In the genomic region with DNA sequence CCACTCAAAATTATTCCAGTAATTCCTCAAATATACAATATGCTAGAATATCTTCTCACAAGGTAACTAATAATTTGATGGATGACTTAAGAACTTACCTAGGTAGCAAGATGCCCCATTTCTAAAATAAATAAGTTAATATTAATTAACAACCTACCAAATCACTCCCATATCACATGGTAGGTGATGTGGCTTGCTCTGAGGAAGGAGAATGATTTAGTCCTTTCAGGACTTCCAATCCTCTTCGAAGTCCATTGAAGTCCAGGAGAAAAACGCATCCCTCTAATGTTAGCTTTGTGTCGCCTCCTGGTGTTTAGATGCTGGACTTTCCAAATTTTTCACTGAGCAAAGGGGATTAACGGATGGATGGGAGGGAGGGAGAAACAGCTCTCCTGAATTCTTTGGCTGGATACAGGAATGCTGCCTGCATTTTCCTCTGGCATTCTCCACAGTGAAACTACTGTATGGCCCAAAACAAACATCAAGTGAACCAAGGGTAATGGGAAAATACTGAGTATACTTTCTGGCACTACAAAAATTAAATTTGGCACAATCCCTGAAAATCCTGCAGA, we compare ENCODE assay signal across 13 cellular contexts. TPM values are rescaled to one million over a fixed set of nuclear protein-coding genes. Genes with fewer than 3 reads are reported as not detected.
DNase-seq lines count a peak whose midpoint lies in the region; ATAC-seq, FAIRE-seq and TF ChIP-seq lines count a peak whose summit lies in the region.
"Had no signal": no experiment of that assay in that cellular context is flagged by ENCODE, and none has a peak within 500 bp of the region (broad histone marks: within the 10 kb centered on the region; RNA-seq: fewer than 3 reads in every experiment).

No MANE protein-coding gene starts in this region.

- H3K9ac ChIP-seq in endothelial cell of umbilical vein (replicated peaks; ENCODE audit: extremely low read depth, insufficient read depth, low read length) (no peak overlapping the region), neural progenitor cell (no peak overlapping the region)

- H2AFZ ChIP-seq in endothelial cell of umbilical vein (ENCODE audit: low read depth, low read length) (no peak overlapping the region), neural progenitor cell (replicated peaks) (no peak overlapping the region)

- H3K36me3 ChIP-seq in endothelial cell of umbilical vein (ENCODE audit: control insufficient read depth in 2 of 2, extremely low read depth in 1 of 2, insufficient read depth in 2 of 2, low read length in 2 of 2) (no peaks in the 10 kb centered on the region), neural progenitor cell (no peaks in the 10 kb centered on the region)
- H3K36me3 ChIP-seq: lower lobe of right lung had no signal

- H4K20me1 ChIP-seq in endothelial cell of umbilical vein (replicated peaks; ENCODE audit: control insufficient read depth, extremely low read depth, insufficient read depth, low read length) (no peaks in the 10 kb centered on the region), neural progenitor cell (ENCODE audit: low read depth) (no peaks in the 10 kb centered on the region)

- no peak for TF ChIP-seq POLR2A in endothelial cell of umbilical vein (IDR thresholded peaks at IDR 0.05; ENCODE audit: low read depth, low read length)

- H3K27me3 Mint-ChIP-seq in neural progenitor cell (ENCODE audit: insufficient read depth, low read depth) = peaks cover 2% of the 10 kb centered on the region
- no peaks in the 10 kb centered on the region for H3K27me3 Mint-ChIP-seq in natural killer cell treated with Interleukin-12 subunit alpha and Interleukin-12 subunit beta and Interleukin-15 and Interleukin-18, amount 100 ng/mL, for 72 hours
- H3K27me3 Mint-ChIP-seq: activated B cell treated with CpG ODN at 0.5 μM for 24 hours; stimulated activated naive B cell treated with anti-CD40 and anti-IgM and Interleukin-4, amounts not matched to agents 10 μg/mL and 1 μg/mL and 100 μg/mL, for 72 hours had no signal

- no peaks in the 10 kb centered on the region for H3K27me3 ChIP-seq in endothelial cell of umbilical vein (ENCODE audit: control insufficient read depth in 2 of 2, insufficient read depth in 2 of 2, low read length in 2 of 2)
- H3K27me3 ChIP-seq in neural progenitor cell = no peaks in the 10 kb centered on the region

- FAIRE-seq in endothelial cell of umbilical vein (lab: Jason Lieb, UNC) = peak; percentile 62
- FAIRE-seq: small intestine had no signal

- peaks cover 12% of the 10 kb centered on the region for H3F3A ChIP-seq in neural progenitor cell (ENCODE audit: low read depth)

- TF ChIP-seq CTCF in LNCaP clone FGC (IDR thresholded peaks at IDR 0.05; ENCODE audit: control insufficient read depth, extremely low read depth, insufficient read depth) (peak; percentile 42), endothelial cell of umbilical vein (IDR thresholded peaks at IDR 0.05; ENCODE audit: extremely low read depth in 1 of 2, insufficient read depth in 1 of 2, low read depth in 1 of 2, low read length in 2 of 2) (peak in 1 of 2 donors; percentile 3), neural progenitor cell (IDR thresholded peaks at IDR 0.05) (peak; percentile 65)

- no peak for ATAC-seq in natural killer cell treated with Interleukin-12 subunit alpha and Interleukin-12 subunit beta and Interleukin-15 and Interleukin-18, amount 100 ng/mL, for 72 hours
- ATAC-seq: lower lobe of right lung; stimulated activated naive B cell treated with anti-CD40 and anti-IgM and Interleukin-4, amounts not matched to agents 10 μg/mL and 1 μg/mL and 100 μg/mL, for 72 hours had no signal

- peaks cover 4% of the 10 kb centered on the region for H3K4me1 Mint-ChIP-seq in neural progenitor cell
- no peaks in the 10 kb centered on the region for H3K4me1 Mint-ChIP-seq in natural killer cell treated with Interleukin-12 subunit alpha and Interleukin-12 subunit beta and Interleukin-15 and Interleukin-18, amount 100 ng/mL, for 72 hours (ENCODE audit: low read depth in 2 of 2)

- intact Hi-C loops in endothelial cell of umbilical vein (cut with micrococcal nuclease) = loop anchor here (1.0 to 10.0 kb wide), 2 partner anchors 135 to 238 kb away; no protein-coding TSS in a partner anchor

- H3K9me1 ChIP-seq in endothelial cell of umbilical vein (replicated peaks; ENCODE audit: control insufficient read depth, extremely low read depth, insufficient read depth, low read length) = no peaks in the 10 kb centered on the region

- no peaks in the 10 kb centered on the region for H3K9me3 ChIP-seq in endothelial cell of umbilical vein (replicated peaks; ENCODE audit: control insufficient read depth, insufficient read depth, low read length)
- no peaks in the 10 kb centered on the region for H3K9me3 ChIP-seq in neural progenitor cell (ENCODE audit: low read depth)
- H3K9me3 ChIP-seq: lower lobe of right lung had no signal

- H3K9me3 Mint-ChIP-seq in neural progenitor cell = no peaks in the 10 kb centered on the region
- peaks cover 7% of the 10 kb centered on the region for H3K9me3 Mint-ChIP-seq in natural killer cell treated with Interleukin-12 subunit alpha and Interleukin-12 subunit beta and Interleukin-15 and Interleukin-18, amount 100 ng/mL, for 72 hours
- H3K9me3 Mint-ChIP-seq: activated B cell treated with CpG ODN at 0.5 μM for 24 hours had no signal

- no peak overlapping the region for H3K4me3 Mint-ChIP-seq in neural progenitor cell
- H3K4me3 Mint-ChIP-seq in natural killer cell treated with Interleukin-12 subunit alpha and Interleukin-12 subunit beta and Interleukin-15 and Interleukin-18, amount 100 ng/mL, for 72 hours = no peak overlapping the region
- H3K4me3 Mint-ChIP-seq: activated B cell treated with CpG ODN at 0.5 μM for 24 hours; stimulated activated naive B cell treated with anti-CD40 and anti-IgM and Interleukin-4, amounts not matched to agents 10 μg/mL and 1 μg/mL and 100 μg/mL, for 72 hours had no signal

- dilution Hi-C loops in endothelial cell of umbilical vein (cut with MboI; ENCODE audit: extremely low pct_ligation_motif_present, low sequenced_read_pairs) = no loop called here

- CTCF ChIA-PET in endothelial cell of umbilical vein (lab: Charles Lee) = interaction anchor here (0.7 to 3.5 kb wide), 4 partner anchors 8 to 297 kb away, joined by 3 to 10 read pairs (median 4); no protein-coding TSS in a partner anchor

- no TSS peak for BruUV-seq in endothelial cell of umbilical vein (replicated peaks; lab: Mats Ljungman, UMichigan)

- H3K27ac ChIP-seq in endothelial cell of umbilical vein (ENCODE audit: insufficient read depth, low read depth, low read length) = no peak overlapping the region
- no peak overlapping the region for H3K27ac ChIP-seq in neural progenitor cell
- H3K27ac ChIP-seq: lower lobe of right lung had no signal

- H3K36me3 Mint-ChIP-seq in neural progenitor cell = no peaks in the 10 kb centered on the region
- H3K36me3 Mint-ChIP-seq in natural killer cell treated with Interleukin-12 subunit alpha and Interleukin-12 subunit beta and Interleukin-15 and Interleukin-18, amount 100 ng/mL, for 72 hours = no peaks in the 10 kb centered on the region
- H3K36me3 Mint-ChIP-seq: stimulated activated naive B cell treated with anti-CD40 and anti-IgM and Interleukin-4, amounts not matched to agents 10 μg/mL and 1 μg/mL and 100 μg/mL, for 72 hours had no signal

- POLR2A ChIA-PET in endothelial cell of umbilical vein (lab: Charles Lee) = no interaction called here

- H3K4me1 ChIP-seq in endothelial cell of umbilical vein (ENCODE audit: control insufficient read depth, extremely low read depth, insufficient read depth, low read length) (no peaks in the 10 kb centered on the region), neural progenitor cell (peaks cover 31% of the 10 kb centered on the region)

- no peak overlapping the region for H3K4me2 ChIP-seq in endothelial cell of umbilical vein (ENCODE audit: insufficient read depth, low read length)
- peak overlapping the region; percentile 53 for H3K4me2 ChIP-seq in neural progenitor cell

- DNase-seq in D341Med (ENCODE audit: low spot score) (peak; percentile 50), LNCaP clone FGC (ENCODE audit: low read depth) (no peak), endothelial cell of umbilical vein (ENCODE audit: low read depth, low spot score) (no peak), neural progenitor cell (ENCODE audit: low spot score) (peak; percentile 71), NCI-H226 (no peak), midbrain (lab: John Stamatoyannopoulos, UW) (no peak), COR-L47 (lab: John Stamatoyannopoulos, UW) (no peak)
- DNase-seq in natural killer cell treated with Interleukin-12 subunit alpha and Interleukin-12 subunit beta and Interleukin-15 and Interleukin-18, amount 100 ng/mL, for 72 hours (ENCODE audit: low spot score) = no peak
- DNase-seq: activated B cell treated with CpG ODN at 0.5 μM for 24 hours; effector CD8-positive, alpha-beta T cell; lower lobe of right lung; small intestine; stimulated activated naive B cell treated with anti-CD40 and anti-IgM and Interleukin-4, amounts not matched to agents 10 μg/mL and 1 μg/mL and 100 μg/mL, for 72 hours had no signal

- H3K4me3 ChIP-seq in LNCaP clone FGC (ENCODE audit: low read depth, low read length) (no peak overlapping the region), endothelial cell of umbilical vein (replicated peaks in 1 of 3; ENCODE audit: insufficient read depth in 1 of 3, low read depth in 1 of 3, low read length in 3 of 3) (no peak overlapping the region), neural progenitor cell (no peak overlapping the region)
- H3K4me3 ChIP-seq: lower lobe of right lung had no signal

- no peak overlapping the region for H3K27ac Mint-ChIP-seq in neural progenitor cell
- H3K27ac Mint-ChIP-seq in natural killer cell treated with Interleukin-12 subunit alpha and Interleukin-12 subunit beta and Interleukin-15 and Interleukin-18, amount 100 ng/mL, for 72 hours = no peak overlapping the region
- H3K27ac Mint-ChIP-seq: activated B cell treated with CpG ODN at 0.5 μM for 24 hours; stimulated activated naive B cell treated with anti-CD40 and anti-IgM and Interleukin-4, amounts not matched to agents 10 μg/mL and 1 μg/mL and 100 μg/mL, for 72 hours had no signal

- H3K79me2 ChIP-seq in endothelial cell of umbilical vein (ENCODE audit: control insufficient read depth, insufficient read depth, low read length) (no peaks in the 10 kb centered on the region), neural progenitor cell (ENCODE audit: low read depth) (no peaks in the 10 kb centered on the region)

RNA-seq across cellular contexts. Expression of gene PRICKLE2, which starts 58.6 kb away (rescaled TPM):
- total RNA-seq in endothelial cell of umbilical vein (7.1 and 8.9 TPM in 2 replicates), neural progenitor cell (ENCODE audit: low replicate concordance) (10.7 and 11.5 TPM in 2 replicates)
- 2.8 and 3.0 TPM in 2 replicates for polyA plus RNA-seq in endothelial cell of umbilical vein
- 1.5 and 1.6 TPM in 2 replicates for polyA plus RNA-seq in endothelial cell of umbilical vein (2011; cell fraction: cytosol; rRNA removed)
- 12.1 and 12.7 TPM in 2 replicates for polyA plus RNA-seq in endothelial cell of umbilical vein (2011; cell fraction: nucleus; rRNA removed)
- 0.75 and 1.1 TPM in 2 replicates for polyA plus RNA-seq in endothelial cell of umbilical vein (2012)
- 16.5 and 17.3 TPM in 2 replicates for polyA minus RNA-seq in endothelial cell of umbilical vein
- polyA minus RNA-seq in endothelial cell of umbilical vein (2011; cell fraction: cytosol; rRNA and poly(A)+ RNA removed) = not detected
- 39.9 and 44.2 TPM in 2 replicates for polyA minus RNA-seq in endothelial cell of umbilical vein (2011; cell fraction: nucleus; rRNA and poly(A)+ RNA removed)
- total RNA-seq in natural killer cell treated with Interleukin-12 subunit alpha and Interleukin-12 subunit beta and Interleukin-15 and Interleukin-18, amount 100 ng/mL, for 72 hours = under 1 TPM in 1 of 2 donors, not detected in 1; 0.59 TPM

Comparison
In these comparisons a context has a peak if more than half of its experiments do, and no peak if none do; other contexts are left out.
1. DNase-seq: peak in D341Med (single experiment) and neural progenitor cell (single experiment); none in LNCaP clone FGC (single experiment), endothelial cell of umbilical vein (single experiment), NCI-H226 (single experiment), midbrain (single experiment), COR-L47 (single experiment) and natural killer cell treated with Interleukin-12 subunit alpha and Interleukin-12 subunit beta and Interleukin-15 and Interleukin-18, amount 100 ng/mL, for 72 hours (single experiment).